In the genomic region with DNA sequence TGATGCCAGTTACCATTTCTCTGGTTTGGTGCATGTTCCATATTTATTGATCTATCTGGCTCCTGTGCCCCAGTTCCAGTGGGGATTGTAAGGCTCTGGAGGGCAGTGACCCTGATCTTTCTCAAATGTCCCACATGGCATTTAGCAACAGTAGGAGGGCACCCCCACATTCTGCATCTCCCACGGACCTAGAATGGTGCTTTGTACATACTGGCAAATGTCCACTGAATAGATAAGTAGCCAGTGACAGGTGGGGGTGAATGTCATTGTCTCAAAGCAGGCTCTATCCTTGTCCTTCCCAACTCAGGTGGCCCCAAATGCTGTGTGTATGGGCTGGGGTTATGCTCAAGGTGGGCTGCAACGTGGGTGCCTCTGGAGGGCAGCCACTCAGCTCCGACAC, we compare ENCODE assay signal across 11 cellular contexts.
"Had no signal": no experiment of that assay in that cellular context is flagged by ENCODE, and none has a peak within 500 bp of the region (broad histone marks: within the 10 kb centered on the region; RNA-seq: fewer than 3 reads in every experiment).

No MANE protein-coding gene starts in this region.

- H3K27ac ChIP-seq: foreskin keratinocyte had no signal

- ATAC-seq: activated CD8-positive, alpha-beta T cell treated with anti-CD3 and anti-CD28 coated beads, Interleukin-2, amount 10 ng/mL, durations not matched to agents 7 days and 5 days; esophagus mucosa; foreskin keratinocyte; left lobe of liver; T-cell had no signal

- DNase-seq: activated CD4-positive, alpha-beta T cell treated with anti-CD3 and anti-CD28 coated beads for 48 hours; activated CD8-positive, alpha-beta T cell treated with anti-CD3 and anti-CD28 coated beads, Interleukin-2, amount 10 ng/mL, durations not matched to agents 7 days and 5 days; activated naive CD4-positive, alpha-beta T cell; foreskin keratinocyte; head of caudate nucleus; nephron progenitor cell; stimulated activated CD4-positive, alpha-beta T cell treated with anti-CD3 and anti-CD28 coated beads, Interleukin-2, amount 100 ng/mL, for 48 hours; stimulated activated naive CD4-positive, alpha-beta T cell treated with Interleukin-2 at 50 U/mL for 16 hours; T-cell had no signal
